ENCODE assay signal across 8 cellular contexts in the genomic region with DNA sequence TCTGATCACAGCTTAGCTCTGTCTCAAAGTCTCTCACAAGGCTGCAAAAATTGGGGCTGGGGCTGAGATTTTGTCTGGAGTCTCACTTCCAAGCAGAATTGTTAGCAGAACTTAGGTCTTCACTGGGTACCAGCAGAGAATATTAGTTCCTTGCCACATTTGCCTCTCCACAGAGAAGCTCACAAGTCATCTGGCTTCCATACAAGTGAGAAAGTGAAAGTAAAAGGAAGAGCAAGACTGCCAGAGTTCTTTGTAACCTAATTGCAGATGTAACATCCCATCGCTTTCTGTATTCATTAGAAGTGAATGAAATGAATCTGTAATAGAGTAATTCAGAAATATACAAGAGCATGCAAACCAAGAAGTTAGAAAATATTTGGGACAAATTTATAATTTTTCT.
DNase-seq lines count a peak whose midpoint lies in the region; ATAC-seq and TF ChIP-seq lines count a peak whose summit lies in the region.

No MANE protein-coding gene starts in this region.

- in situ Hi-C loops in KBM-7 (cut with MboI; ENCODE audit: low pct_unique_long_range_greater_than_20kb, low sequenced_read_pairs): no loop called here

- TF ChIP-seq CTCF in dorsolateral prefrontal cortex (IDR thresholded peaks at IDR 0.05 in 54 of 56, conservative IDR thresholded peaks at IDR 0.05 in 2 of 56; ENCODE audit: low read depth in 1 of 56, partially characterized antibody in 56 of 56): no peak

- H3K27ac ChIP-seq in dorsolateral prefrontal cortex: peak overlapping the region in 2 of 59 donors; percentile 2 to 27

- DNase-seq in dorsolateral prefrontal cortex (no peak), retina (peak; percentile 10), H7 (no peak), KBM-7 (no peak), amniotic stem cell (lab: John Stamatoyannopoulos, UW) (no peak)
- no peak for DNase-seq in stimulated activated CD4-positive, alpha-beta T cell treated with anti-CD3 and anti-CD28 coated beads, Interleukin-4, amount 100 ng/mL, for 4 hours

- H3K27me3 ChIP-seq in dorsolateral prefrontal cortex (no peaks in the 10 kb centered on the region), H7 (ENCODE audit: control insufficient read depth, insufficient read depth, low read length) (no peaks in the 10 kb centered on the region)

- no peaks in the 10 kb centered on the region for H3K36me3 ChIP-seq in H7 (replicated peaks; ENCODE audit: control insufficient read depth, insufficient read depth, low read length)

- intact Hi-C loops in dorsolateral prefrontal cortex (cut with DNase I): no loop called here

- H3K4me3 ChIP-seq in dorsolateral prefrontal cortex: peak overlapping the region in 57 of 59 donors; percentile 15 to 66 (median 43)
- H3K4me3 ChIP-seq in H7 (ENCODE audit: insufficient read depth, low read depth, low read length): no peak overlapping the region

- peak; percentile 63 for ATAC-seq in GM19025 (IDR thresholded peaks at IDR 0.05; ENCODE audit: low read depth, unreplicated experiment)
- peak; percentile 88 for ATAC-seq in HG03565 (IDR thresholded peaks at IDR 0.05; ENCODE audit: unreplicated experiment)
